Comparison of ENCODE assay signal across 8 cellular contexts in genomic region chr10:102632394-102633062, GRCh38. TPM values are rescaled to one million over a fixed set of nuclear protein-coding genes. Genes with fewer than 3 reads are reported as not detected.
A peak's percentile ranks its signal among the peaks of the same experiment; 100 is the strongest.
DNase-seq lines count a peak whose midpoint lies in the region; ATAC-seq, FAIRE-seq and TF ChIP-seq lines count a peak whose summit lies in the region.

No MANE protein-coding gene starts in this region.

- TF ChIP-seq POLR2A in Peyer's patch (IDR thresholded peaks at IDR 0.05) = no peak
- peak; percentile 36 for TF ChIP-seq POLR2A in endothelial cell of umbilical vein (IDR thresholded peaks at IDR 0.05; ENCODE audit: low read depth, low read length)

- dilution Hi-C loops in endothelial cell of umbilical vein (cut with MboI; ENCODE audit: extremely low pct_ligation_motif_present, low sequenced_read_pairs) = no loop called here

- H3K9me3 ChIP-seq in CD4-positive, CD25-positive, alpha-beta regulatory T cell (ENCODE audit: control insufficient read depth in 2 of 2, low read length in 2 of 2) = no peaks in the 10 kb centered on the region
- H3K9me3 ChIP-seq in Peyer's patch (no peaks in the 10 kb centered on the region), endothelial cell of umbilical vein (replicated peaks; ENCODE audit: control insufficient read depth, insufficient read depth, low read length) (no peaks in the 10 kb centered on the region), osteoblast (ENCODE audit: low read depth, low read length) (no peaks in the 10 kb centered on the region)

- ATAC-seq in CD4-positive, CD25-positive, alpha-beta regulatory T cell (ENCODE audit: low read depth in 2 of 2) = no peak
- ATAC-seq in HG03097 (IDR thresholded peaks at IDR 0.05; ENCODE audit: low FRiP score, unreplicated experiment) = no peak
- no peak for ATAC-seq in HG02870 (IDR thresholded peaks at IDR 0.05; ENCODE audit: unreplicated experiment)

- TF ChIP-seq CTCF in Peyer's patch (IDR thresholded peaks at IDR 0.05) = no peak
- TF ChIP-seq CTCF in endothelial cell of umbilical vein (IDR thresholded peaks at IDR 0.05; ENCODE audit: extremely low read depth in 1 of 2, insufficient read depth in 1 of 2, low read depth in 1 of 2, low read length in 2 of 2) = no peak
- peak; percentile 18 for TF ChIP-seq CTCF in osteoblast (IDR thresholded peaks at IDR 0.05; ENCODE audit: extremely low read depth, low read depth, low read length)
- TF ChIP-seq CTCF in GM10248 (IDR thresholded peaks at IDR 0.05; ENCODE audit: control extremely low read depth, extremely low read depth, low read depth, missing control alignments) = no peak

- H3K9me1 ChIP-seq in endothelial cell of umbilical vein (replicated peaks; ENCODE audit: control insufficient read depth, extremely low read depth, insufficient read depth, low read length) = no peaks in the 10 kb centered on the region

- peak overlapping the region; percentile 41 to 61 (median 44) for H3K4me3 Mint-ChIP-seq in CD4-positive, CD25-positive, alpha-beta regulatory T cell

- H3K4me1 Mint-ChIP-seq in CD4-positive, CD25-positive, alpha-beta regulatory T cell = peaks cover 10 to 54% (median 39%) of the 10 kb centered on the region in 4 donors

- no peaks in the 10 kb centered on the region for H4K20me1 ChIP-seq in endothelial cell of umbilical vein (replicated peaks; ENCODE audit: control insufficient read depth, extremely low read depth, insufficient read depth, low read length)
- no peaks in the 10 kb centered on the region for H4K20me1 ChIP-seq in osteoblast (ENCODE audit: insufficient read depth, low read length)

- no peak for DNase-seq in CD4-positive, CD25-positive, alpha-beta regulatory T cell
- DNase-seq in Peyer's patch (no peak), endothelial cell of umbilical vein (ENCODE audit: low read depth, low spot score) (peak; percentile 59), osteoblast (ENCODE audit: insufficient read length, low spot score, missing footprints) (peak; percentile 57), GM10248 (ENCODE audit: extremely low spot score) (no peak), NCI-H128 (lab: John Stamatoyannopoulos, UW; ENCODE audit: unreplicated experiment) (no peak)

- H3K27ac Mint-ChIP-seq in CD4-positive, CD25-positive, alpha-beta regulatory T cell = peak overlapping the region; percentile 77 to 87 (median 80)

- POLR2A ChIA-PET in endothelial cell of umbilical vein (lab: Charles Lee) = interaction anchor here (0.7 to 1.6 kb wide), 3 partner anchors 10 to 35 kb away, joined by 3 to 7 read pairs (median 5); no protein-coding TSS in a partner anchor
- POLR2A ChIA-PET in GM10248 (lab: Yijun Ruan, JAX) = no interaction called here

- no peaks in the 10 kb centered on the region for H3K9me3 Mint-ChIP-seq in CD4-positive, CD25-positive, alpha-beta regulatory T cell

- H3K36me3 ChIP-seq in CD4-positive, CD25-positive, alpha-beta regulatory T cell (ENCODE audit: control insufficient read depth, insufficient read depth, low read length) = peaks cover 3% of the 10 kb centered on the region
- H3K36me3 ChIP-seq in Peyer's patch (peaks cover 0 to 8% (median 0%) of the 10 kb centered on the region in 3 donors), endothelial cell of umbilical vein (ENCODE audit: control insufficient read depth in 2 of 2, extremely low read depth in 1 of 2, insufficient read depth in 2 of 2, low read length in 2 of 2) (peaks cover 0 to 1% of the 10 kb centered on the region in 2 experiments), osteoblast (ENCODE audit: insufficient read depth, low read length) (peaks cover 7% of the 10 kb centered on the region)

- H3K27ac ChIP-seq in CD4-positive, CD25-positive, alpha-beta regulatory T cell (ENCODE audit: insufficient read depth, low read length, poor library complexity, severe bottlenecking) = peak overlapping the region; percentile 52
- H3K27ac ChIP-seq in Peyer's patch = peak overlapping the region; percentile 6 to 59 (median 38)
- H3K27ac ChIP-seq in endothelial cell of umbilical vein (ENCODE audit: insufficient read depth, low read depth, low read length) = peak overlapping the region; percentile 97
- H3K27ac ChIP-seq in osteoblast (ENCODE audit: low read depth, low read length) = peak overlapping the region; percentile 66

- BruUV-seq in endothelial cell of umbilical vein (replicated peaks; lab: Mats Ljungman, UMichigan) = no TSS peak

- peaks cover 38% of the 10 kb centered on the region for H3K4me1 ChIP-seq in CD4-positive, CD25-positive, alpha-beta regulatory T cell (ENCODE audit: control insufficient read depth, insufficient read depth, low read length, poor library complexity, severe bottlenecking)
- H3K4me1 ChIP-seq in Peyer's patch = peaks cover 0 to 31% (median 4%) of the 10 kb centered on the region in 4 donors
- H3K4me1 ChIP-seq in endothelial cell of umbilical vein (ENCODE audit: control insufficient read depth, extremely low read depth, insufficient read depth, low read length) = peaks cover 72% of the 10 kb centered on the region
- peaks cover 74% of the 10 kb centered on the region for H3K4me1 ChIP-seq in osteoblast (ENCODE audit: insufficient read depth, low read length)

- H3K4me3 ChIP-seq in CD4-positive, CD25-positive, alpha-beta regulatory T cell (ENCODE audit: low read depth, low read length) = no peak overlapping the region
- H3K4me3 ChIP-seq in Peyer's patch (no peak overlapping the region), endothelial cell of umbilical vein (replicated peaks in 1 of 3; ENCODE audit: insufficient read depth in 1 of 3, low read depth in 1 of 3, low read length in 3 of 3) (no peak overlapping the region), osteoblast (ENCODE audit: insufficient read depth, low read length) (no peak overlapping the region)

- intact Hi-C loops in endothelial cell of umbilical vein (cut with micrococcal nuclease) = loop anchor here (1.0 kb wide), 2 partner anchors 10 to 33 kb away; no protein-coding TSS in a partner anchor

- CTCF ChIA-PET in endothelial cell of umbilical vein (lab: Charles Lee) (interaction anchor here (0.7 to 3.1 kb wide), 15 partner anchors 10 to 49 kb away, joined by 3 to 13 read pairs (median 5); partner anchors contain the start of gene TRIM8), GM10248 (lab: Yijun Ruan, JAX) (interaction anchor here (0.9 to 2.1 kb wide), 6 partner anchors 8 to 49 kb away, joined by 3 to 6 read pairs (median 4); no protein-coding TSS in a partner anchor)

- no peak overlapping the region for H2AFZ ChIP-seq in endothelial cell of umbilical vein (ENCODE audit: low read depth, low read length)
- no peak overlapping the region for H2AFZ ChIP-seq in osteoblast (ENCODE audit: low read length)

- peak overlapping the region; percentile 71 for H3K9ac ChIP-seq in endothelial cell of umbilical vein (replicated peaks; ENCODE audit: extremely low read depth, insufficient read depth, low read length)

- H3K27me3 Mint-ChIP-seq in CD4-positive, CD25-positive, alpha-beta regulatory T cell = no peaks in the 10 kb centered on the region

- peaks cover 5% of the 10 kb centered on the region for H3K36me3 Mint-ChIP-seq in CD4-positive, CD25-positive, alpha-beta regulatory T cell

- no peak for FAIRE-seq in endothelial cell of umbilical vein (lab: Jason Lieb, UNC)

- no peaks in the 10 kb centered on the region for H3K27me3 ChIP-seq in CD4-positive, CD25-positive, alpha-beta regulatory T cell (ENCODE audit: control insufficient read depth, insufficient read depth, low read length)
- H3K27me3 ChIP-seq in Peyer's patch (no peaks in the 10 kb centered on the region), endothelial cell of umbilical vein (ENCODE audit: control insufficient read depth in 2 of 2, insufficient read depth in 2 of 2, low read length in 2 of 2) (no peaks in the 10 kb centered on the region), osteoblast (ENCODE audit: insufficient read depth, low read length) (no peaks in the 10 kb centered on the region)

- peak overlapping the region; percentile 80 for H3K4me2 ChIP-seq in endothelial cell of umbilical vein (ENCODE audit: insufficient read depth, low read length)
- peak overlapping the region; percentile 46 for H3K4me2 ChIP-seq in osteoblast (ENCODE audit: insufficient read depth, low read length)

- no peaks in the 10 kb centered on the region for H3K79me2 ChIP-seq in endothelial cell of umbilical vein (ENCODE audit: control insufficient read depth, insufficient read depth, low read length)
- H3K79me2 ChIP-seq in osteoblast (ENCODE audit: insufficient read depth, low read length) = no peaks in the 10 kb centered on the region

TF ChIP-seq in endothelial cell of umbilical vein, 7 proteins besides CTCF, POLR2A, EP300 and RAD21:
- no peak for TF ChIP-seq MAX (IDR thresholded peaks at IDR 0.05; ENCODE audit: insufficient read depth, insufficient read length)
- TF ChIP-seq EZH2 (IDR thresholded peaks at IDR 0.05; ENCODE audit: borderline replicate concordance, low read depth, low read length, severe bottlenecking) = no peak
- no peak for TF ChIP-seq FOS (IDR thresholded peaks at IDR 0.05; ENCODE audit: borderline replicate concordance, insufficient read depth, low read length)
- TF ChIP-seq MYC (IDR thresholded peaks at IDR 0.05; ENCODE audit: low read depth, low read length) = no peak
- no peak for TF ChIP-seq JUN (IDR thresholded peaks at IDR 0.05; ENCODE audit: borderline replicate concordance, insufficient read depth, insufficient read length, low read depth)
- no peak for TF ChIP-seq POLR2AphosphoS5 (IDR thresholded peaks at IDR 0.05; ENCODE audit: insufficient read depth, low read depth, low read length)
- no peak for TF ChIP-seq GATA2 (IDR thresholded peaks at IDR 0.05; ENCODE audit: insufficient read depth, insufficient read length, low read depth, low read length)

RNA-seq across cellular contexts. Expression of gene TRIM8, which starts 11.8 kb away (rescaled TPM):
- 73.4 TPM for total RNA-seq in CD4-positive, CD25-positive, alpha-beta regulatory T cell
- 10 to 100 TPM; 30.2 to 38.3 (median 36.4) TPM for polyA plus RNA-seq in CD4-positive, CD25-positive, alpha-beta regulatory T cell
- total RNA-seq in Peyer's patch (100 to 1,000 TPM in 3 of 4 donors, 10 to 100 TPM in 1; 88.3 to 154 (median 119) TPM), endothelial cell of umbilical vein (108 and 114 TPM in 2 replicates), osteoblast (107 and 126 TPM in 2 replicates)
- 74.1 and 77.2 TPM in 2 replicates for polyA plus RNA-seq in endothelial cell of umbilical vein
- 88.7 and 106 TPM in 2 replicates for polyA plus RNA-seq in endothelial cell of umbilical vein (2011; cell fraction: cytosol; rRNA removed)
- polyA plus RNA-seq in endothelial cell of umbilical vein (2011; cell fraction: nucleus; rRNA removed) = 74.2 and 76.4 TPM in 2 replicates
- polyA plus RNA-seq in endothelial cell of umbilical vein (2012) = 154 and 159 TPM in 2 replicates
- 45.9 and 64.0 TPM in 2 replicates for polyA minus RNA-seq in endothelial cell of umbilical vein
- polyA minus RNA-seq in endothelial cell of umbilical vein (2011; cell fraction: cytosol; rRNA and poly(A)+ RNA removed) = 17.6 TPM
- 26.3 and 40.0 TPM in 2 replicates for polyA minus RNA-seq in endothelial cell of umbilical vein (2011; cell fraction: nucleus; rRNA and poly(A)+ RNA removed)

Comparison
In these comparisons a context has a peak if more than half of its experiments do, and no peak if none do; other contexts are left out.
1. DNase-seq: peak in endothelial cell of umbilical vein (single experiment) and osteoblast (single experiment); none in CD4-positive, CD25-positive, alpha-beta regulatory T cell (0 of 3), Peyer's patch (0 of 3), GM10248 (single experiment) and NCI-H128 (single experiment).
2. H3K27ac ChIP-seq: peak in every context shown above with its lines; median percentile 97 in endothelial cell of umbilical vein; 66 in osteoblast; 52 in CD4-positive, CD25-positive, alpha-beta regulatory T cell; 38 in Peyer's patch.